In genomic region chr10:12164085-12164484, GRCh38 we compare ENCODE assay signal across 1 cellular context.
TF ChIP-seq lines count a peak whose summit lies in the region.

No MANE protein-coding gene starts in this region.

TF ChIP-seq in liver, 16 proteins besides CTCF, POLR2A, EP300 and RAD21 (continued from another document):
- TF ChIP-seq ZBTB33 (IDR thresholded peaks at IDR 0.05): peak; percentile 47
